11 cellular contexts compared by ENCODE assay signal in genomic region chr22:45504703-45505341, GRCh38. TPM values are rescaled to one million over a fixed set of nuclear protein-coding genes. Genes with fewer than 3 reads are reported as not detected.
DNase-seq lines count a peak whose midpoint lies in the region; ATAC-seq, FAIRE-seq and TF ChIP-seq lines count a peak whose summit lies in the region.
"Had no signal": no experiment of that assay in that cellular context is flagged by ENCODE, and none has a peak within 500 bp of the region (broad histone marks: within the 10 kb centered on the region; RNA-seq: fewer than 3 reads in every experiment).

No MANE protein-coding gene starts in this region.

- no peak for TF ChIP-seq POLR2A in HepG2 (IDR thresholded peaks at IDR 0.05; ENCODE audit: insufficient read depth in 1 of 2, low read depth in 2 of 2, low read length in 2 of 2)

- H3K9me3 ChIP-seq in HepG2 (ENCODE audit: low read length), result no peaks in the 10 kb centered on the region
- H3K9me3 ChIP-seq: A549 had no signal

- POLR2A ChIA-PET in HepG2 (lab: Yijun Ruan, JAX), result interaction anchor here (0.8 to 2.1 kb wide), 4 partner anchors 9 to 232 kb away, joined by 3 to 10 read pairs (median 6); no protein-coding TSS in a partner anchor

- TF ChIP-seq CTCF in HepG2 (CRISPR knock-in tag; IDR thresholded peaks at IDR 0.05) (no peak), type B pancreatic cell (conservative IDR thresholded peaks at IDR 0.05) (no peak), GM20000 (IDR thresholded peaks at IDR 0.05; ENCODE audit: extremely low read depth, missing control alignments) (no peak)

- WGBS in HepG2 (ENCODE audit: low lambda C conversion rate), result 17% methylated on average over 18 of the region's 18 CpGs

- peak; percentile 3; the same call in 1 of the 3 replicates for ATAC-seq in HepG2
- no peak for ATAC-seq in natural killer cell treated with Interleukin-12 subunit alpha and Interleukin-12 subunit beta and Interleukin-15 and Interleukin-18, amount 100 ng/mL, for 72 hours
- ATAC-seq in HG03378 (IDR thresholded peaks at IDR 0.05; ENCODE audit: unreplicated experiment), result no peak
- ATAC-seq: A549, HCT116 had no signal

- peak overlapping the region; percentile 84 for H3K27ac Mint-ChIP-seq in type B pancreatic cell
- H3K27ac Mint-ChIP-seq in natural killer cell treated with Interleukin-12 subunit alpha and Interleukin-12 subunit beta and Interleukin-15 and Interleukin-18, amount 100 ng/mL, for 72 hours, result no peak overlapping the region

- CTCF ChIA-PET in HepG2 (lab: Yijun Ruan, JAX; ENCODE audit: low intra/inter-chr PET ratio, low total read pairs), result no interaction called here

- no peaks in the 10 kb centered on the region for H3K27me3 Mint-ChIP-seq in type B pancreatic cell
- H3K27me3 Mint-ChIP-seq in natural killer cell treated with Interleukin-12 subunit alpha and Interleukin-12 subunit beta and Interleukin-15 and Interleukin-18, amount 100 ng/mL, for 72 hours, result peaks cover 17 to 24% of the 10 kb centered on the region in 2 donors

- peak overlapping the region; percentile 39 for H3K27ac ChIP-seq in cingulate gyrus (ENCODE audit: low read depth, low read length)
- H3K27ac ChIP-seq in HepG2 (ENCODE audit: extremely low read length, insufficient read depth, low read length), result peak overlapping the region; percentile 73

- FAIRE-seq in HepG2 (lab: Jason Lieb, UNC), result no peak
- FAIRE-seq: A549 had no signal

- H3K4me3 ChIP-seq in HepG2 (replicated peaks in 1 of 3; ENCODE audit: insufficient read depth in 1 of 3, low read depth in 2 of 3, low read length in 3 of 3), result peak overlapping the region; percentile 82 to 88 (median 82)
- H3K4me3 ChIP-seq: A549 had no signal

- intact Hi-C loops in HepG2 (cut with micrococcal nuclease; ENCODE audit: unreplicated experiment), result loop anchor here (10.0 kb wide), 1 partner anchor 50 kb away; no protein-coding TSS in a partner anchor

- H3K36me3 ChIP-seq in HepG2 (replicated peaks in 1 of 2; ENCODE audit: control insufficient read depth in 1 of 2, insufficient read depth in 2 of 2, low read length in 2 of 2), result peaks cover 0 to 12% of the 10 kb centered on the region in 2 experiments; a peak in 3 of 5 replicates

- peak overlapping the region; percentile 78 for H3K9ac ChIP-seq in HepG2 (ENCODE audit: insufficient read depth, low read depth, low read length)

- H3K36me3 Mint-ChIP-seq in type B pancreatic cell, result peaks cover 4% of the 10 kb centered on the region
- no peaks in the 10 kb centered on the region for H3K36me3 Mint-ChIP-seq in natural killer cell treated with Interleukin-12 subunit alpha and Interleukin-12 subunit beta and Interleukin-15 and Interleukin-18, amount 100 ng/mL, for 72 hours

- H3K4me1 Mint-ChIP-seq in type B pancreatic cell (ENCODE audit: unreplicated experiment), result peaks cover 38% of the 10 kb centered on the region
- no peaks in the 10 kb centered on the region for H3K4me1 Mint-ChIP-seq in natural killer cell treated with Interleukin-12 subunit alpha and Interleukin-12 subunit beta and Interleukin-15 and Interleukin-18, amount 100 ng/mL, for 72 hours (ENCODE audit: low read depth in 2 of 2)

- H3K9me3 Mint-ChIP-seq in type B pancreatic cell, result no peaks in the 10 kb centered on the region
- H3K9me3 Mint-ChIP-seq in natural killer cell treated with Interleukin-12 subunit alpha and Interleukin-12 subunit beta and Interleukin-15 and Interleukin-18, amount 100 ng/mL, for 72 hours, result no peaks in the 10 kb centered on the region

- TF ChIP-seq RAD21 in HepG2 (CRISPR knock-in tag; IDR thresholded peaks at IDR 0.05), result no peak

- peak overlapping the region; percentile 95 for H3K4me2 ChIP-seq in HepG2 (ENCODE audit: low read depth, low read length)

- BruUV-seq in HepG2 (replicated peaks; lab: Mats Ljungman, UMichigan), result TSS peak; percentile 45

- no peak overlapping the region for H2AFZ ChIP-seq in HepG2 (ENCODE audit: low read length)

- H4K20me1 ChIP-seq in HepG2 (ENCODE audit: insufficient read depth, low read length), result no peaks in the 10 kb centered on the region

- TF ChIP-seq EP300 in HepG2 (IDR thresholded peaks at IDR 0.05; ENCODE audit: low read depth in 2 of 2, low read length in 2 of 2) (no peak), HepG2 (CRISPR knock-in tag; IDR thresholded peaks at IDR 0.05; ENCODE audit: borderline replicate concordance) (no peak)

- H3K27me3 ChIP-seq in HepG2 (ENCODE audit: control insufficient read depth in 1 of 2, insufficient read depth in 2 of 2, low read length in 2 of 2), result no peaks in the 10 kb centered on the region; a peak in 1 of 5 replicates

- peak overlapping the region; percentile 94 for H3K4me3 Mint-ChIP-seq in type B pancreatic cell
- no peak overlapping the region for H3K4me3 Mint-ChIP-seq in natural killer cell treated with Interleukin-12 subunit alpha and Interleukin-12 subunit beta and Interleukin-15 and Interleukin-18, amount 100 ng/mL, for 72 hours

- DNase-seq in NCI-H1694 treated with DMSO at 0.1 percent for 48 hours (lab: John Stamatoyannopoulos, UW) (peak; percentile 12), NCI-H1694 (lab: John Stamatoyannopoulos, UW) (no peak), HepG2 (ENCODE audit: low spot score) (no peak), type B pancreatic cell (ENCODE audit: extremely low spot score, unreplicated experiment) (no peak), GM20000 (ENCODE audit: low spot score) (no peak)
- DNase-seq in natural killer cell treated with Interleukin-12 subunit alpha and Interleukin-12 subunit beta and Interleukin-15 and Interleukin-18, amount 100 ng/mL, for 72 hours (ENCODE audit: low spot score), result no peak
- DNase-seq: cerebellar nuclear complex had no signal

- peaks cover 56% of the 10 kb centered on the region for H3K4me1 ChIP-seq in HepG2 (ENCODE audit: insufficient read depth, low read length)

- peaks cover 55% of the 10 kb centered on the region for H3K79me2 ChIP-seq in HepG2 (ENCODE audit: insufficient read depth, low read length)

- in situ Hi-C loops in HepG2 (cut with HindIII; ENCODE audit: extremely low pct_ligation_motif_present, low pct_unique_long_range_greater_than_20kb), result no loop called here

TF ChIP-seq in HepG2, 621 proteins besides CTCF, POLR2A, EP300 and RAD21 (continues in another document):
- peak; percentile 14; the same call in 1 of the 2 replicates for TF ChIP-seq ZFX (CRISPR knock-in tag; IDR thresholded peaks at IDR 0.05; ENCODE audit: low read depth)
- TF ChIP-seq ZNF501 (CRISPR knock-in tag; IDR thresholded peaks at IDR 0.05), result 0 out of 2 replicates have a peak, but pooled peaks have one; percentile 37
- TF ChIP-seq CREB3 (CRISPR knock-in tag; IDR thresholded peaks at IDR 0.05), result no peak
- TF ChIP-seq ZBTB20 (CRISPR knock-in tag; IDR thresholded peaks at IDR 0.05; ENCODE audit: borderline replicate concordance, low read depth), result 0 out of 2 replicates have a peak, but pooled peaks have one; percentile 20
- no peak for TF ChIP-seq ZNF737 (CRISPR knock-in tag; IDR thresholded peaks at IDR 0.05; ENCODE audit: borderline replicate concordance)
- 0 out of 2 replicates have a peak, but pooled peaks have one; percentile 9 for TF ChIP-seq MYPOP (CRISPR knock-in tag; IDR thresholded peaks at IDR 0.05)

RNA-seq across cellular contexts. Expression of gene FBLN1, which starts 2.1 kb away (rescaled TPM):
- total RNA-seq in HepG2 (2016; rRNA removed; fragmentation: Illumina TruSeq; extraction: Trizol), result 21.6 and 37.3 TPM in 2 replicates
- total RNA-seq in HepG2 (2016; cell fraction: cytosol; rRNA removed; fragmentation: Illumina TruSeq; extraction: Trizol; ENCODE audit: low read depth), result 8.8 and 10.2 TPM in 2 replicates
- 17.3 and 38.6 TPM in 2 replicates for total RNA-seq in HepG2 (2016; cell fraction: insoluble cytoplasmic fraction; rRNA removed; fragmentation: Illumina TruSeq; extraction: Trizol)
- 18.8 and 20.1 TPM in 2 replicates for total RNA-seq in HepG2 (2016; cell fraction: membrane; rRNA removed; fragmentation: Illumina TruSeq; extraction: Trizol)
- 59.3 and 79.5 TPM in 2 replicates for total RNA-seq in HepG2 (2016; cell fraction: nucleus; rRNA removed; fragmentation: Illumina TruSeq; extraction: Trizol)
- 103 and 108 TPM in 2 replicates for polyA plus RNA-seq in HepG2 (2011; rRNA removed)
- polyA plus RNA-seq in HepG2 (2011; cell fraction: cytosol; rRNA removed), result 113 and 152 TPM in 2 replicates
- 98.0 and 115 TPM in 2 replicates for polyA plus RNA-seq in HepG2 (2011; cell fraction: nucleus; rRNA removed)
- polyA plus RNA-seq in HepG2 (2012), result 98.1 and 136 TPM in 2 replicates
- polyA plus RNA-seq in HepG2 (2016; cell fraction: cytosol; fragmentation: Illumina TruSeq; extraction: Trizol; ENCODE audit: low read depth), result 21.8 and 25.0 TPM in 2 replicates
- 38.9 and 51.0 TPM in 2 replicates for polyA plus RNA-seq in HepG2 (2016; cell fraction: insoluble cytoplasmic fraction; fragmentation: Illumina TruSeq; extraction: Trizol; ENCODE audit: low read depth)
- 28.4 and 31.5 TPM in 2 replicates for polyA plus RNA-seq in HepG2 (2016; cell fraction: membrane; fragmentation: Illumina TruSeq; extraction: Trizol; ENCODE audit: low read depth)
- 173 and 175 TPM in 2 replicates for polyA plus RNA-seq in HepG2 (2016; cell fraction: nucleus; fragmentation: Illumina TruSeq; extraction: Trizol; ENCODE audit: insufficient read depth, low read depth)
- polyA minus RNA-seq in HepG2 (2011; rRNA and poly(A)+ RNA removed; ENCODE audit: low replicate concordance), result 21.3 and 128 TPM in 2 replicates
- polyA minus RNA-seq in HepG2 (2011; cell fraction: cytosol; rRNA and poly(A)+ RNA removed), result 68.7 and 81.8 TPM in 2 replicates
- 30.7 and 34.8 TPM in 2 replicates for polyA minus RNA-seq in HepG2 (2011; cell fraction: nucleus; rRNA and poly(A)+ RNA removed)
- total RNA-seq in type B pancreatic cell (ENCODE audit: low replicate concordance), result 121 and 271 TPM in 2 replicates
- total RNA-seq in natural killer cell treated with Interleukin-12 subunit alpha and Interleukin-12 subunit beta and Interleukin-15 and Interleukin-18, amount 100 ng/mL, for 72 hours, result not detected

Comparison
In these comparisons a context has a peak if more than half of its experiments do, and no peak if none do; other contexts are left out.
1. RNA of gene FBLN1, which starts 2.1 kb away (total RNA-seq): 121 to 271 TPM in type B pancreatic cell and 8.8 to 79.5 TPM in HepG2; not detected in natural killer cell treated with Interleukin-12 subunit alpha and Interleukin-12 subunit beta and Interleukin-15 and Interleukin-18, amount 100 ng/mL, for 72 hours; every median in the first group is over 4 times any median in the second.